1 cellular context compared by ENCODE assay signal in the genomic region with DNA sequence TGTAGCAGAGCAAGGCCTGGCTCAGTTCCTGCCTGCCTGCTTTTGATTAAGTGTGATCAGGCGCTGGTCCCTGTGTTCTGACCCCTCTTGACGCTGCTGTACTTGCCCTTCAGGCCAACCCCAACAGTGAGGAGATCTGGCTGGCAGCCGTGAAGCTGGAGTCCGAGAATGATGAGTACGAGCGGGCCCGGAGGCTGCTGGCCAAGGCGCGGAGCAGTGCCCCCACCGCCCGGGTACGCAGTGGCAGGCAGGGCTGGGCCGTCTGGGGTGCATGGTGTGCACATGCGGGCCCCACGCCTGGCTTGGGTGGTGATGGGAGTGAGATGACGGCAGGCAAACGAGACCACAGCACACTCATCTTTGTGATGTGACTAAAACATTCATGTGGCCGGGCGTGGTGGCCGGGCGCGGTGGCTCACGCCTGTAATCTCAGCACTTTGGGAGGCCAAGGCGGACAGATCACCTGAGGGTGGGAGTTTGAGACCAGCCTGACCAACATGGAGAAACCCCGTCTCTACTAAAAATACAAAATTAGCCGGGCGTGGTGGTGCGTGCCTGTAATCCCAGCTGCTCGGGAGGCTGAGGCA.
TF ChIP-seq lines count a peak whose summit lies in the region.

No MANE protein-coding gene starts in this region.

TF ChIP-seq in HepG2, 621 proteins besides CTCF, POLR2A, EP300 and RAD21:
- TF ChIP-seq TCF7 (IDR thresholded peaks at IDR 0.05; ENCODE audit: low read depth): no peak
- no peak for TF ChIP-seq SKI (IDR thresholded peaks at IDR 0.05; ENCODE audit: partially characterized antibody)
- peak; percentile 93 for TF ChIP-seq NFIB (CRISPR knock-in tag; IDR thresholded peaks at IDR 0.05; ENCODE audit: borderline replicate concordance)
- no peak for TF ChIP-seq ZNF264 (CRISPR knock-in tag; IDR thresholded peaks at IDR 0.05)
- TF ChIP-seq ZNF569 (CRISPR knock-in tag; IDR thresholded peaks at IDR 0.05; ENCODE audit: borderline replicate concordance): no peak
- peak; percentile 41; the same call in 1 of the 2 replicates for TF ChIP-seq SRY (CRISPR knock-in tag; IDR thresholded peaks at IDR 0.05)
- TF ChIP-seq, protein P1, sequence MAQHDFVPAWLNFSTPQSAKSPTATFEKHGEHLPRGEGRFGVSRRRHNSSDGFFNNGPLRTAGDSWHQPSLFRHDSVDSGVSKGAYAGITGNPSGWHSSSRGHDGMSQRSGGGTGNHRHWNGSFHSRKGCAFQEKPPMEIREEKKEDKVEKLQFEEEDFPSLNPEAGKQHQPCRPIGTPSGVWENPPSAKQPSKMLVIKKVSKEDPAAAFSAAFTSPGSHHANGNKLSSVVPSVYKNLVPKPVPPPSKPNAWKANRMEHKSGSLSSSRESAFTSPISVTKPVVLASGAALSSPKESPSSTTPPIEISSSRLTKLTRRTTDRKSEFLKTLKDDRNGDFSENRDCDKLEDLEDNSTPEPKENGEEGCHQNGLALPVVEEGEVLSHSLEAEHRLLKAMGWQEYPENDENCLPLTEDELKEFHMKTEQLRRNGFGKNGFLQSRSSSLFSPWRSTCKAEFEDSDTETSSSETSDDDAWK (CRISPR knock-in tag; IDR thresholded peaks at IDR 0.05): no peak
- TF ChIP-seq DNMT1 (CRISPR knock-in tag; IDR thresholded peaks at IDR 0.05): 0 out of 2 replicates have a peak, but pooled peaks have one; percentile 27
- TF ChIP-seq, protein P2, sequence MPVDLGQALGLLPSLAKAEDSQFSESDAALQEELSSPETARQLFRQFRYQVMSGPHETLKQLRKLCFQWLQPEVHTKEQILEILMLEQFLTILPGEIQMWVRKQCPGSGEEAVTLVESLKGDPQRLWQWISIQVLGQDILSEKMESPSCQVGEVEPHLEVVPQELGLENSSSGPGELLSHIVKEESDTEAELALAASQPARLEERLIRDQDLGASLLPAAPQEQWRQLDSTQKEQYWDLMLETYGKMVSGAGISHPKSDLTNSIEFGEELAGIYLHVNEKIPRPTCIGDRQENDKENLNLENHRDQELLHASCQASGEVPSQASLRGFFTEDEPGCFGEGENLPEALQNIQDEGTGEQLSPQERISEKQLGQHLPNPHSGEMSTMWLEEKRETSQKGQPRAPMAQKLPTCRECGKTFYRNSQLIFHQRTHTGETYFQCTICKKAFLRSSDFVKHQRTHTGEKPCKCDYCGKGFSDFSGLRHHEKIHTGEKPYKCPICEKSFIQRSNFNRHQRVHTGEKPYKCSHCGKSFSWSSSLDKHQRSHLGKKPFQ (CRISPR knock-in tag; IDR thresholded peaks at IDR 0.05; ENCODE audit: insufficient replicate concordance): no peak
- 0 out of 2 replicates have a peak, but pooled peaks have one; percentile 57 for TF ChIP-seq ZC3H13 (CRISPR knock-in tag; IDR thresholded peaks at IDR 0.05)
- TF ChIP-seq CENPT (CRISPR knock-in tag; IDR thresholded peaks at IDR 0.05; ENCODE audit: low read depth): no peak
- TF ChIP-seq, protein P3, sequence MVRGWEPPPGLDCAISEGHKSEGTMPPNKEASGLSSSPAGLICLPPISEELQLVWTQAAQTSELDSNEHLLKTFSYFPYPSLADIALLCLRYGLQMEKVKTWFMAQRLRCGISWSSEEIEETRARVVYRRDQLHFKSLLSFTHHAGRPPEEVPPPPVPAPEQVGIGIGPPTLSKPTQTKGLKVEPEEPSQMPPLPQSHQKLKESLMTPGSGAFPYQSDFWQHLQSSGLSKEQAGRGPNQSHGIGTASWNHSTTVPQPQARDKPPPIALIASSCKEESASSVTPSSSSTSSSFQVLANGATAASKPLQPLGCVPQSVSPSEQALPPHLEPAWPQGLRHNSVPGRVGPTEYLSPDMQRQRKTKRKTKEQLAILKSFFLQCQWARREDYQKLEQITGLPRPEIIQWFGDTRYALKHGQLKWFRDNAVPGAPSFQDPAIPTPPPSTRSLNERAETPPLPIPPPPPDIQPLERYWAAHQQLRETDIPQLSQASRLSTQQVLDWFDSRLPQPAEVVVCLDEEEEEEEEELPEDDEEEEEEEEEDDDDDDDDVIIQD (CRISPR knock-in tag; IDR thresholded peaks at IDR 0.05; ENCODE audit: low read depth): no peak
- 0 out of 2 replicates have a peak, but pooled peaks have one; percentile 6 for TF ChIP-seq ZNF296 (CRISPR knock-in tag; conservative IDR thresholded peaks at IDR 0.05)
- 0 out of 2 replicates have a peak, but pooled peaks have one; percentile 39 for TF ChIP-seq ZNF446 (CRISPR knock-in tag; IDR thresholded peaks at IDR 0.05)
- TF ChIP-seq, protein P4, sequence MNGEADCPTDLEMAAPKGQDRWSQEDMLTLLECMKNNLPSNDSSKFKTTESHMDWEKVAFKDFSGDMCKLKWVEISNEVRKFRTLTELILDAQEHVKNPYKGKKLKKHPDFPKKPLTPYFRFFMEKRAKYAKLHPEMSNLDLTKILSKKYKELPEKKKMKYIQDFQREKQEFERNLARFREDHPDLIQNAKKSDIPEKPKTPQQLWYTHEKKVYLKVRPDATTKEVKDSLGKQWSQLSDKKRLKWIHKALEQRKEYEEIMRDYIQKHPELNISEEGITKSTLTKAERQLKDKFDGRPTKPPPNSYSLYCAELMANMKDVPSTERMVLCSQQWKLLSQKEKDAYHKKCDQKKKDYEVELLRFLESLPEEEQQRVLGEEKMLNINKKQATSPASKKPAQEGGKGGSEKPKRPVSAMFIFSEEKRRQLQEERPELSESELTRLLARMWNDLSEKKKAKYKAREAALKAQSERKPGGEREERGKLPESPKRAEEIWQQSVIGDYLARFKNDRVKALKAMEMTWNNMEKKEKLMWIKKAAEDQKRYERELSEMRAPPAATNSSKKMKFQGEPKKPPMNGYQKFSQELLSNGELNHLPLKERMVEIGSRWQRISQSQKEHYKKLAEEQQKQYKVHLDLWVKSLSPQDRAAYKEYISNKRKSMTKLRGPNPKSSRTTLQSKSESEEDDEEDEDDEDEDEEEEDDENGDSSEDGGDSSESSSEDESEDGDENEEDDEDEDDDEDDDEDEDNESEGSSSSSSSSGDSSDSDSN (CRISPR knock-in tag; IDR thresholded peaks at IDR 0.05): peak; percentile 11; the same call in 1 of the 2 replicates
- no peak for TF ChIP-seq ZNF234 (CRISPR knock-in tag; conservative IDR thresholded peaks at IDR 0.05)
- TF ChIP-seq TCF12 (IDR thresholded peaks at IDR 0.05): no peak
- 0 out of 2 replicates have a peak, but pooled peaks have one; percentile 10 for TF ChIP-seq TCF12 (CRISPR knock-in tag; IDR thresholded peaks at IDR 0.05)
- TF ChIP-seq TCF7L2 (IDR thresholded peaks at IDR 0.05; ENCODE audit: low read depth, low read length): no peak
- peak; percentile 49; the same call in 1 of the 2 replicates for TF ChIP-seq RBFOX2 (IDR thresholded peaks at IDR 0.05; ENCODE audit: low read depth, low read length)
- TF ChIP-seq SALL1 (CRISPR knock-in tag; IDR thresholded peaks at IDR 0.05): peak; percentile 2; the same call in 1 of the 2 replicates
- no peak for TF ChIP-seq NBN (conservative IDR thresholded peaks at IDR 0.05)
- TF ChIP-seq ELF4 (CRISPR knock-in tag; IDR thresholded peaks at IDR 0.05; ENCODE audit: borderline replicate concordance): no peak
- 0 out of 2 replicates have a peak, but pooled peaks have one; percentile 9 for TF ChIP-seq BORCS8-MEF2B (CRISPR knock-in tag; IDR thresholded peaks at IDR 0.05)
- 0 out of 2 replicates have a peak, but pooled peaks have one; percentile 23 for TF ChIP-seq ZNF274 (CRISPR knock-in tag; IDR thresholded peaks at IDR 0.05)
- TF ChIP-seq ZNF224 (CRISPR knock-in tag; IDR thresholded peaks at IDR 0.05): no peak
- TF ChIP-seq, protein P5, sequence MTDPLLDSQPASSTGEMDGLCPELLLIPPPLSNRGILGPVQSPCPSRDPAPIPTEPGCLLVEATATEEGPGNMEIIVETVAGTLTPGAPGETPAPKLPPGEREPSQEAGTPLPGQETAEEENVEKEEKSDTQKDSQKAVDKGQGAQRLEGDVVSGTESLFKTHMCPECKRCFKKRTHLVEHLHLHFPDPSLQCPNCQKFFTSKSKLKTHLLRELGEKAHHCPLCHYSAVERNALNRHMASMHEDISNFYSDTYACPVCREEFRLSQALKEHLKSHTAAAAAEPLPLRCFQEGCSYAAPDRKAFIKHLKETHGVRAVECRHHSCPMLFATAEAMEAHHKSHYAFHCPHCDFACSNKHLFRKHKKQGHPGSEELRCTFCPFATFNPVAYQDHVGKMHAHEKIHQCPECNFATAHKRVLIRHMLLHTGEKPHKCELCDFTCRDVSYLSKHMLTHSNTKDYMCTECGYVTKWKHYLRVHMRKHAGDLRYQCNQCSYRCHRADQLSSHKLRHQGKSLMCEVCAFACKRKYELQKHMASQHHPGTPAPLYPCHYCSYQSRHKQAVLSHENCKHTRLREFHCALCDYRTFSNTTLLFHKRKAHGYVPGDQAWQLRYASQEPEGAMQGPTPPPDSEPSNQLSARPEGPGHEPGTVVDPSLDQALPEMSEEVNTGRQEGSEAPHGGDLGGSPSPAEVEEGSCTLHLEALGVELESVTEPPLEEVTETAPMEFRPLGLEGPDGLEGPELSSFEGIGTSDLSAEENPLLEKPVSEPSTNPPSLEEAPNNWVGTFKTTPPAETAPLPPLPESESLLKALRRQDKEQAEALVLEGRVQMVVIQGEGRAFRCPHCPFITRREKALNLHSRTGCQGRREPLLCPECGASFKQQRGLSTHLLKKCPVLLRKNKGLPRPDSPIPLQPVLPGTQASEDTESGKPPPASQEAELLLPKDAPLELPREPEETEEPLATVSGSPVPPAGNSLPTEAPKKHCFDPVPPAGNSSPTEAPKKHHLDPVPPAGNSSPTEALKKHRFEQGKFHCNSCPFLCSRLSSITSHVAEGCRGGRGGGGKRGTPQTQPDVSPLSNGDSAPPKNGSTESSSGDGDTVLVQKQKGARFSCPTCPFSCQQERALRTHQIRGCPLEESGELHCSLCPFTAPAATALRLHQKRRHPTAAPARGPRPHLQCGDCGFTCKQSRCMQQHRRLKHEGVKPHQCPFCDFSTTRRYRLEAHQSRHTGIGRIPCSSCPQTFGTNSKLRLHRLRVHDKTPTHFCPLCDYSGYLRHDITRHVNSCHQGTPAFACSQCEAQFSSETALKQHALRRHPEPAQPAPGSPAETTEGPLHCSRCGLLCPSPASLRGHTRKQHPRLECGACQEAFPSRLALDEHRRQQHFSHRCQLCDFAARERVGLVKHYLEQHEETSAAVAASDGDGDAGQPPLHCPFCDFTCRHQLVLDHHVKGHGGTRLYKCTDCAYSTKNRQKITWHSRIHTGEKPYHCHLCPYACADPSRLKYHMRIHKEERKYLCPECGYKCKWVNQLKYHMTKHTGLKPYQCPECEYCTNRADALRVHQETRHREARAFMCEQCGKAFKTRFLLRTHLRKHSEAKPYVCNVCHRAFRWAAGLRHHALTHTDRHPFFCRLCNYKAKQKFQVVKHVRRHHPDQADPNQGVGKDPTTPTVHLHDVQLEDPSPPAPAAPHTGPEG (CRISPR knock-in tag; IDR thresholded peaks at IDR 0.05): no peak
- TF ChIP-seq ZBTB7B (CRISPR knock-in tag; IDR thresholded peaks at IDR 0.05): no peak
- no peak for TF ChIP-seq SIX1 (CRISPR knock-in tag; IDR thresholded peaks at IDR 0.05; ENCODE audit: borderline replicate concordance)
- no peak for TF ChIP-seq HNRNPH1 (optimal IDR thresholded peaks at IDR 0.05; ENCODE audit: low read depth, low read length)
- TF ChIP-seq ZNF431 (CRISPR knock-in tag; IDR thresholded peaks at IDR 0.05; ENCODE audit: borderline replicate concordance, low read depth): no peak
- no peak for TF ChIP-seq ZSCAN31 (CRISPR knock-in tag; IDR thresholded peaks at IDR 0.05; ENCODE audit: low read depth)
- TF ChIP-seq ZNF768 (CRISPR knock-in tag; IDR thresholded peaks at IDR 0.05): peak; percentile 22; the same call in 1 of the 2 replicates
